ENCODE assay signal across 17 cellular contexts in genomic region chr17:72143245-72143644, GRCh38. TPM values are rescaled to one million over a fixed set of nuclear protein-coding genes. Genes with fewer than 3 reads are reported as not detected.
A peak's percentile ranks its signal among the peaks of the same experiment; 100 is the strongest.
DNase-seq lines count a peak whose midpoint lies in the region; ATAC-seq and TF ChIP-seq lines count a peak whose summit lies in the region.
"Had no signal": no experiment of that assay in that cellular context is flagged by ENCODE, and none has a peak within 500 bp of the region (broad histone marks: within the 10 kb centered on the region; RNA-seq: fewer than 3 reads in every experiment).

No MANE protein-coding gene starts in this region.

- H3K9me3 ChIP-seq in mucosa of descending colon, result no peaks in the 10 kb centered on the region

- ATAC-seq in mucosa of descending colon, result peak; percentile 95
- ATAC-seq: GM12878, PC-3 had no signal

- no peak for TF ChIP-seq CTCF in mucosa of descending colon (IDR thresholded peaks at IDR 0.05)

- DNase-seq in NCI-H1417 (lab: John Stamatoyannopoulos, UW), result peak in 2 of 3 experiments; percentile 7 to 15
- DNase-seq in NCI-H1417 treated with DMSO at 0.1 percent for 48 hours (lab: John Stamatoyannopoulos, UW), result no peak
- peak; percentile 83 for DNase-seq in NCI-H146 (lab: John Stamatoyannopoulos, UW)
- DNase-seq in NCI-H526 (lab: John Stamatoyannopoulos, UW), result peak; percentile 93 to 97
- peak in 1 of 3 donors; percentile 35 for DNase-seq in mucosa of descending colon
- DNase-seq in stimulated activated CD4-positive, alpha-beta T cell treated with anti-CD3 and anti-CD28 coated beads, Interleukin-4, amount 100 ng/mL, for 1 hour, result no peak
- DNase-seq in GDM1 (lab: John Stamatoyannopoulos, UW), result no peak
- DNase-seq in HK-2 (ENCODE audit: unreplicated experiment), result no peak
- DNase-seq: 8988T, HCEC 1CT, IMR-90, NCI-H187 treated with DMSO at 0.1 percent for 48 hours, PC-3, T-cell had no signal

- no peak overlapping the region for H3K4me3 ChIP-seq in mucosa of descending colon
- H3K4me3 ChIP-seq: BLaER1 treated with 17β-estradiol and CSF1 and Interleukin-3, amounts not matched to agents 10 nM and 100 nM; GM12878; SK-N-MC had no signal

- H3K4me1 ChIP-seq in mucosa of descending colon (ENCODE audit: low read depth), result no peaks in the 10 kb centered on the region

- no peaks in the 10 kb centered on the region for H3K36me3 ChIP-seq in mucosa of descending colon (ENCODE audit: low read depth)
- H3K36me3 ChIP-seq: BLaER1 treated with 17β-estradiol and CSF1 and Interleukin-3, amounts not matched to agents 10 nM and 100 nM had no signal

- intact Hi-C loops in mucosa of descending colon (cut with DNase I, micrococcal nuclease), result no loop called here

RNA-seq across cellular contexts. Expression of gene SOX9, which starts 22.4 kb away (rescaled TPM):
- 10 to 100 TPM; 17.2 to 46.0 (median 39.8) TPM for total RNA-seq in mucosa of descending colon

Comparison
In these comparisons a context has a peak if more than half of its experiments do, and no peak if none do; other contexts are left out.
1. DNase-seq: peak in NCI-H1417 (2 of 3), NCI-H146 (single experiment) and NCI-H526 (2 of 2); none in NCI-H1417 treated with DMSO at 0.1 percent for 48 hours (single experiment), stimulated activated CD4-positive, alpha-beta T cell treated with anti-CD3 and anti-CD28 coated beads, Interleukin-4, amount 100 ng/mL, for 1 hour (single experiment), GDM1 (single experiment) and HK-2 (single experiment).